ENCODE assay signal across 14 cellular contexts in genomic region chr1:109806733-109807397, GRCh38. TPM values are rescaled to one million over a fixed set of nuclear protein-coding genes. Genes with fewer than 3 reads are reported as not detected.
DNase-seq lines count a peak whose midpoint lies in the region; ATAC-seq and TF ChIP-seq lines count a peak whose summit lies in the region.
"Had no signal": no experiment of that assay in that cellular context is flagged by ENCODE, and none has a peak within 500 bp of the region (broad histone marks: within the 10 kb centered on the region; RNA-seq: fewer than 3 reads in every experiment).

No MANE protein-coding gene starts in this region.

- H3K4me3 Mint-ChIP-seq in activated naive CD4-positive, alpha-beta T cell treated with anti-CD3 and anti-CD28 coated beads, Interleukin-2, amount 10 ng/mL, durations not matched to agents 7 days and 5 days, result no peak overlapping the region
- H3K4me3 Mint-ChIP-seq: activated T-cell treated with anti-CD3 and anti-CD28 coated beads, Interleukin-2, amount 50 U/mL, for 72 hours; effector memory CD8-positive, alpha-beta T cell had no signal

- H3K9me3 ChIP-seq in SK-N-MC (ENCODE audit: low read depth, low read length) (no peaks in the 10 kb centered on the region), lower lobe of right lung (no peaks in the 10 kb centered on the region), stomach (no peaks in the 10 kb centered on the region)
- H3K9me3 ChIP-seq: ovary had no signal

- no peak overlapping the region for H3K9ac ChIP-seq in SK-N-MC (ENCODE audit: insufficient read length)

- TF ChIP-seq CTCF in lower lobe of right lung (IDR thresholded peaks at IDR 0.05) (no peak), stomach (IDR thresholded peaks at IDR 0.05) (no peak), GM20000 (IDR thresholded peaks at IDR 0.05; ENCODE audit: extremely low read depth, missing control alignments) (no peak)

- CTCF ChIA-PET in activated naive CD4-positive, alpha-beta T cell treated with anti-CD3 and anti-CD28 coated beads, Interleukin-2, amount 10 ng/mL, durations not matched to agents 7 days and 5 days (lab: Charles Lee), result interaction anchor here (1.2 kb wide), 1 partner anchor 30 kb away, joined by 3 read pairs; no protein-coding TSS in a partner anchor

- no peaks in the 10 kb centered on the region for H3K36me3 Mint-ChIP-seq in activated naive CD4-positive, alpha-beta T cell treated with anti-CD3 and anti-CD28 coated beads, Interleukin-2, amount 10 ng/mL, durations not matched to agents 7 days and 5 days

- H3K27me3 ChIP-seq in lower lobe of right lung (ENCODE audit: low read depth) (no peaks in the 10 kb centered on the region), stomach (no peaks in the 10 kb centered on the region)

- H3K27me3 Mint-ChIP-seq in activated naive CD4-positive, alpha-beta T cell treated with anti-CD3 and anti-CD28 coated beads, Interleukin-2, amount 10 ng/mL, durations not matched to agents 7 days and 5 days, result peaks cover 10% of the 10 kb centered on the region
- H3K27me3 Mint-ChIP-seq: effector memory CD8-positive, alpha-beta T cell had no signal

- intact Hi-C loops in lower lobe of right lung (cut with DNase I), result no loop called here
- intact Hi-C loops in stomach (cut with DNase I; ENCODE audit: low total_unique reads), result no loop called here

- H3K36me3 ChIP-seq in SK-N-MC (ENCODE audit: insufficient read depth, low read length) (no peaks in the 10 kb centered on the region; the same call in 1 of the 2 replicates), lower lobe of right lung (no peaks in the 10 kb centered on the region), stomach (no peaks in the 10 kb centered on the region)
- H3K36me3 ChIP-seq: ovary had no signal

- TF ChIP-seq EP300 in stomach (IDR thresholded peaks at IDR 0.05), result no peak

- H3K27ac Mint-ChIP-seq in activated naive CD4-positive, alpha-beta T cell treated with anti-CD3 and anti-CD28 coated beads, Interleukin-2, amount 10 ng/mL, durations not matched to agents 7 days and 5 days, result peak overlapping the region; percentile 24
- H3K27ac Mint-ChIP-seq: activated T-cell treated with anti-CD3 and anti-CD28 coated beads, Interleukin-2, amount 50 U/mL, for 72 hours; effector memory CD8-positive, alpha-beta T cell had no signal

- no peak for DNase-seq in activated naive CD4-positive, alpha-beta T cell treated with anti-CD3 and anti-CD28 coated beads, Interleukin-2, amount 10 ng/mL, durations not matched to agents 7 days and 5 days
- DNase-seq in activated naive CD4-positive, alpha-beta T cell (lab: John Stamatoyannopoulos, UW), result no peak
- no peak for DNase-seq in SK-N-MC (ENCODE audit: low read depth, low spot score)
- no peak for DNase-seq in lower lobe of right lung
- peak; percentile 21 for DNase-seq in stomach
- no peak for DNase-seq in GM20000 (ENCODE audit: low spot score)
- no peak for DNase-seq in NCI-H82 treated with DMSO at 0.1 percent for 48 hours (lab: John Stamatoyannopoulos, UW; ENCODE audit: unreplicated experiment)
- DNase-seq in iPS-NIHi7 (ENCODE audit: extremely low spot score), result no peak
- DNase-seq: activated T-cell treated with anti-CD3 and anti-CD28 coated beads, Interleukin-2, amount 50 U/mL, for 72 hours; effector memory CD8-positive, alpha-beta T cell; NCI-H1417 treated with DMSO at 0.1 percent for 48 hours; NCI-H510A treated with DMSO at 0.1 percent for 48 hours had no signal

- H3K9me3 Mint-ChIP-seq in activated naive CD4-positive, alpha-beta T cell treated with anti-CD3 and anti-CD28 coated beads, Interleukin-2, amount 10 ng/mL, durations not matched to agents 7 days and 5 days, result no peaks in the 10 kb centered on the region
- H3K9me3 Mint-ChIP-seq: activated T-cell treated with anti-CD3 and anti-CD28 coated beads, Interleukin-2, amount 50 U/mL, for 72 hours; effector memory CD8-positive, alpha-beta T cell had no signal

- WGBS in stomach, 5 donors, result 75 to 88% (median 78%) methylated on average over 6 of the region's 6 CpGs

- no peak for TF ChIP-seq POLR2A in stomach (IDR thresholded peaks at IDR 0.05)

- ATAC-seq in lower lobe of right lung, result peak in 1 of 2 donors; percentile 45
- ATAC-seq: activated T-cell treated with anti-CD3 and anti-CD28 coated beads, Interleukin-2, amount 50 U/mL, for 72 hours; effector memory CD8-positive, alpha-beta T cell had no signal

- H3K4me1 ChIP-seq in lower lobe of right lung (peaks cover 42% of the 10 kb centered on the region), stomach (peaks cover 13 to 44% (median 32%) of the 10 kb centered on the region in 4 donors)

- H3K4me3 ChIP-seq in SK-N-MC (no peak overlapping the region), lower lobe of right lung (no peak overlapping the region), stomach (no peak overlapping the region)
- H3K4me3 ChIP-seq: ovary had no signal

- H3K27ac ChIP-seq in SK-N-MC (peak overlapping the region; percentile 7; the same call in 1 of the 2 replicates), lower lobe of right lung (peak overlapping the region; percentile 18), stomach (peak overlapping the region in 3 of 5 donors; percentile 5 to 27 (median 25))
- H3K27ac ChIP-seq: ovary had no signal

- H3K4me1 Mint-ChIP-seq in activated naive CD4-positive, alpha-beta T cell treated with anti-CD3 and anti-CD28 coated beads, Interleukin-2, amount 10 ng/mL, durations not matched to agents 7 days and 5 days, result peaks cover 60% of the 10 kb centered on the region

RNA-seq across cellular contexts. Expression of gene EPS8L3, which starts 43.1 kb away (rescaled TPM):
- not detected for total RNA-seq in lower lobe of right lung
- total RNA-seq in stomach, result 100 to 1,000 TPM in 2 of 5 donors, 10 to 100 TPM in 3; 22.3 to 299 (median 85.8) TPM
- polyA plus RNA-seq in stomach, result 10 to 100 TPM in 1 of 3 donors, 1 to 10 TPM in 2; 9.5 to 40.9 (median 9.6) TPM
- total RNA-seq: activated T-cell treated with anti-CD3 and anti-CD28 coated beads, Interleukin-2, amount 50 U/mL, for 72 hours had no signal
- polyA plus RNA-seq: BJ had no signal

Comparison
In these comparisons a context has a peak if more than half of its experiments do, and no peak if none do; other contexts are left out.
1. RNA of gene EPS8L3, which starts 43.1 kb away (total RNA-seq): 22.3 to 299 TPM in stomach; not detected in lower lobe of right lung (single experiment); every median in the first group is over 10 times any median in the second.
2. Peak in every context shown above with its lines, with median percentiles within 50 percentile points of each other: H3K27ac ChIP-seq.